Comparison of ENCODE assay signal across 14 cellular contexts in the genomic region with DNA sequence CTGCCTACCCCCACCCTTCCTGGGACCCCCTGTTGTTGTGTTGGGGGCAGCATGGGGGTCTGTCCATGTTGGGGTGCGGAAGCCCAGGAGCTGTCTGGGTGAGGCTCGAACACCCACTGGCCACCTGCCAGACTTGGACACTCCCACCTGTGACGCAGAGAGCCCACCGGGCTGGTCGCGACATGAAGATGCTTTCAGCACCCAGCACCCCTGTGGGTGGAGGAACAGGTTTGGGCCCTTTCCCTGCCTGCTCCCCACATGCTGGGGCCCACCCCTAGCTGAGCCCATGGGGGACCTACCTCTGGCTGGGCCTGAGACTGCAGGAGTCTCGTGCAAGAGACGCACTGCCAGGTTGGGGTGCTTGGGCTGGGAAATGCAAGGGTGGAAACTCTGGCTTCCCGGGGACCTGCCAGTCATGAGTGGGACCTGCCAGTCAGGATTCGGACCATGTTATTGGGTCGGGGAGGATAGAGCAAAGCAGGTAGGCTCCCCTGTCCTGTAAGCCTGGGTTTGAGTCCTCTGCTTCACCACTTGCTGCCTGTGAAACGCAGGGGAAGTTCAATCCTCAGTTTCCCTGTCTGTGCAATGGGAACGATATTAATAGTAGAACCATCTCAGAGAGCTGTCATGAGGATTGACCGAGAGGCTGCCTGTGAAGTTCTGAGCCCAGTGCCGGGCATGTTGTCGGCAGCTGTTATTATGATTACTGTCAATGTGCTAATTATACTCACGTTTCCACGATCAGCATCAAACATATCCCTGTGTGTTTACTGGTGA. TPM values are rescaled to one million over a fixed set of nuclear protein-coding genes. Genes with fewer than 3 reads are reported as not detected.
DNase-seq lines count a peak whose midpoint lies in the region; ATAC-seq and TF ChIP-seq lines count a peak whose summit lies in the region.
"Had no signal": no experiment of that assay in that cellular context is flagged by ENCODE, and none has a peak within 500 bp of the region (broad histone marks: within the 10 kb centered on the region; RNA-seq: fewer than 3 reads in every experiment).

No MANE protein-coding gene starts in this region.

- peak overlapping the region; percentile 67 to 90 for H3K27ac ChIP-seq in coronary artery
- peak overlapping the region; percentile 24 to 88 for H3K27ac ChIP-seq in lung (ENCODE audit: low read depth in 1 of 2, low read length in 1 of 2)
- H3K27ac ChIP-seq in substantia nigra (ENCODE audit: low read depth, low read length, poor library complexity, severe bottlenecking), result peak overlapping the region; percentile 31

- no peaks in the 10 kb centered on the region for H3K27me3 Mint-ChIP-seq in activated T-helper 17 cell treated with anti-CD3 and anti-CD28 coated beads, Interleukin-2, amount 50 U/mL, for 72 hours
- H3K27me3 Mint-ChIP-seq: stimulated activated memory B cell treated with anti-CD40 and anti-IgM and Interleukin-4, amounts not matched to agents 10 μg/mL and 1 μg/mL and 100 μg/mL, for 72 hours had no signal

- ATAC-seq in lung (ENCODE audit: insufficient read depth, low FRiP score) (no peak), GM21737 (IDR thresholded peaks at IDR 0.05; ENCODE audit: unreplicated experiment) (no peak), HG03108 (IDR thresholded peaks at IDR 0.05; ENCODE audit: unreplicated experiment) (no peak)
- ATAC-seq in activated T-helper 17 cell treated with anti-CD3 and anti-CD28 coated beads, Interleukin-2, amount 50 U/mL, for 72 hours (replicated peaks), result no peak
- ATAC-seq: stimulated activated memory B cell treated with anti-CD40 and anti-IgM and Interleukin-4, amounts not matched to agents 10 μg/mL and 1 μg/mL and 100 μg/mL, for 72 hours had no signal

- no peak for TF ChIP-seq CTCF in coronary artery (IDR thresholded peaks at IDR 0.05)
- no peak for TF ChIP-seq CTCF in lung (IDR thresholded peaks at IDR 0.05; ENCODE audit: control extremely low read depth, extremely low read depth)

- peaks cover 0 to 2% of the 10 kb centered on the region in 2 donors for H3K9me3 ChIP-seq in lung (ENCODE audit: control insufficient read depth in 2 of 2, insufficient read depth in 1 of 2, low read length in 1 of 2)
- H3K9me3 ChIP-seq: BLaER1 treated with 17β-estradiol and CSF1 and Interleukin-3, amounts not matched to agents 10 nM and 100 nM had no signal

- no peaks in the 10 kb centered on the region for H3K9me3 Mint-ChIP-seq in activated T-helper 17 cell treated with anti-CD3 and anti-CD28 coated beads, Interleukin-2, amount 50 U/mL, for 72 hours
- H3K9me3 Mint-ChIP-seq: stimulated activated memory B cell treated with anti-CD40 and anti-IgM and Interleukin-4, amounts not matched to agents 10 μg/mL and 1 μg/mL and 100 μg/mL, for 72 hours had no signal

- peaks cover 0 to 25% of the 10 kb centered on the region in 2 donors for H3K4me1 ChIP-seq in lung (ENCODE audit: control insufficient read depth in 2 of 2, insufficient read depth in 2 of 2, low read length in 2 of 2)

- H3K27me3 ChIP-seq in lung (ENCODE audit: control insufficient read depth, insufficient read depth), result no peaks in the 10 kb centered on the region
- H3K27me3 ChIP-seq: BLaER1 treated with 17β-estradiol and CSF1 and Interleukin-3, amounts not matched to agents 10 nM and 100 nM had no signal

- no peak overlapping the region for H3K27ac Mint-ChIP-seq in activated T-helper 17 cell treated with anti-CD3 and anti-CD28 coated beads, Interleukin-2, amount 50 U/mL, for 72 hours
- H3K27ac Mint-ChIP-seq: stimulated activated memory B cell treated with anti-CD40 and anti-IgM and Interleukin-4, amounts not matched to agents 10 μg/mL and 1 μg/mL and 100 μg/mL, for 72 hours had no signal

- no peaks in the 10 kb centered on the region for H3K36me3 ChIP-seq in lung (ENCODE audit: control insufficient read depth in 2 of 2, insufficient read depth in 2 of 2, low read length in 2 of 2)
- H3K36me3 ChIP-seq: BLaER1 treated with 17β-estradiol and CSF1 and Interleukin-3, amounts not matched to agents 10 nM and 100 nM had no signal

- no peaks in the 10 kb centered on the region for H3K36me3 Mint-ChIP-seq in activated T-helper 17 cell treated with anti-CD3 and anti-CD28 coated beads, Interleukin-2, amount 50 U/mL, for 72 hours (ENCODE audit: low read depth)
- H3K36me3 Mint-ChIP-seq: stimulated activated memory B cell treated with anti-CD40 and anti-IgM and Interleukin-4, amounts not matched to agents 10 μg/mL and 1 μg/mL and 100 μg/mL, for 72 hours had no signal

- H3K4me3 Mint-ChIP-seq in activated T-helper 17 cell treated with anti-CD3 and anti-CD28 coated beads, Interleukin-2, amount 50 U/mL, for 72 hours, result no peak overlapping the region
- H3K4me3 Mint-ChIP-seq: stimulated activated memory B cell treated with anti-CD40 and anti-IgM and Interleukin-4, amounts not matched to agents 10 μg/mL and 1 μg/mL and 100 μg/mL, for 72 hours had no signal

- H3K4me3 ChIP-seq in coronary artery, result peak overlapping the region; percentile 48
- H3K4me3 ChIP-seq in lung, result no peak overlapping the region
- H3K4me3 ChIP-seq: BLaER1 treated with 17β-estradiol and CSF1 and Interleukin-3, amounts not matched to agents 10 nM and 100 nM had no signal

- peak; percentile 57 for DNase-seq in NCI-H69 (lab: John Stamatoyannopoulos, UW)
- DNase-seq in coronary artery (ENCODE audit: low spot score), result no peak
- no peak for DNase-seq in lung (ENCODE audit: low spot score)
- no peak for DNase-seq in substantia nigra (lab: John Stamatoyannopoulos, UW)
- no peak for DNase-seq in stimulated activated CD4-positive, alpha-beta T cell treated with anti-CD3 and anti-CD28 coated beads, Interleukin-1b, Interleukin-23, amount 100 ng/mL, for 48 hours
- DNase-seq: central memory CD4-positive, alpha-beta T cell; GDM1; KBM-7 had no signal

- no peaks in the 10 kb centered on the region for H3K4me1 Mint-ChIP-seq in activated T-helper 17 cell treated with anti-CD3 and anti-CD28 coated beads, Interleukin-2, amount 50 U/mL, for 72 hours
- H3K4me1 Mint-ChIP-seq: stimulated activated memory B cell treated with anti-CD40 and anti-IgM and Interleukin-4, amounts not matched to agents 10 μg/mL and 1 μg/mL and 100 μg/mL, for 72 hours had no signal

- 75 to 78% methylated on average over 18 of the region's 18 CpGs for WGBS in lung, 2 donors

RNA-seq across cellular contexts. Expression of gene KIAA1671, which starts 24.1 kb away (rescaled TPM):
- 10 to 100 TPM; 38.1 to 44.6 TPM for total RNA-seq in lung
- polyA plus RNA-seq in lung, result 1 to 10 TPM; 7.6 to 10.0 TPM
- 1 to 10 TPM; 5.9 to 6.0 TPM for total RNA-seq in activated T-helper 17 cell treated with anti-CD3 and anti-CD28 coated beads, Interleukin-2, amount 50 U/mL, for 72 hours

RNA-seq across cellular contexts. Expression of gene LHFPL7, which starts 30.1 kb away (rescaled TPM):
- total RNA-seq in lung, result not detected
- polyA plus RNA-seq in lung, result not detected
- not detected for total RNA-seq in activated T-helper 17 cell treated with anti-CD3 and anti-CD28 coated beads, Interleukin-2, amount 50 U/mL, for 72 hours
- total RNA-seq: glomerular endothelial cell had no signal

Comparison
In these comparisons a context has a peak if more than half of its experiments do, and no peak if none do; other contexts are left out.
1. RNA of gene KIAA1671, which starts 24.1 kb away (total RNA-seq): 38.1 to 44.6 TPM in lung; 5.9 to 6.0 TPM in activated T-helper 17 cell treated with anti-CD3 and anti-CD28 coated beads, Interleukin-2, amount 50 U/mL, for 72 hours; every median in the first group is over 4 times any median in the second.
2. Peak in every context shown above with its lines, with median percentiles within 50 percentile points of each other: H3K27ac ChIP-seq.